17 cellular contexts compared by ENCODE assay signal in genomic region chr1:12112711-12113161, GRCh38. TPM values are rescaled to one million over a fixed set of nuclear protein-coding genes. Genes with fewer than 3 reads are reported as not detected.
DNase-seq lines count a peak whose midpoint lies in the region; ATAC-seq and TF ChIP-seq lines count a peak whose summit lies in the region.
"Had no signal": no experiment of that assay in that cellular context is flagged by ENCODE, and none has a peak within 500 bp of the region (broad histone marks: within the 10 kb centered on the region; RNA-seq: fewer than 3 reads in every experiment).

No MANE protein-coding gene starts in this region.

- H3K27ac Mint-ChIP-seq in HFFc6: peak overlapping the region; percentile 69

- TF ChIP-seq CTCF in HFFc6 (IDR thresholded peaks at IDR 0.05): no peak

- H3K36me3 ChIP-seq in mesodermal cell (ENCODE audit: control insufficient read depth, insufficient read depth, low read length): no peaks in the 10 kb centered on the region
- H3K36me3 ChIP-seq: pancreas, WERI-Rb-1 had no signal

- peak overlapping the region; percentile 10 for H3K27ac ChIP-seq in mesodermal cell (ENCODE audit: low read depth, low read length, severe bottlenecking)
- H3K27ac ChIP-seq: pancreas, WERI-Rb-1 had no signal

- peak; percentile 56 for DNase-seq in AG08395 (ENCODE audit: low spot score)
- DNase-seq in HFFc6: peak; percentile 73
- DNase-seq in fibroblast of peridontal ligament (ENCODE audit: extremely low read depth): peak; percentile 34
- DNase-seq in activated gamma-delta T cell (lab: John Stamatoyannopoulos, UW): no peak
- DNase-seq in NCI-H446 treated with DMSO at 0.1 percent for 48 hours (lab: John Stamatoyannopoulos, UW): no peak
- no peak for DNase-seq in kidney glomerular epithelial cell (lab: John Stamatoyannopoulos, UW)
- DNase-seq: ACHN; activated gamma-delta T cell treated with Interleukin-2 at 50 U/mL for 16 hours; Kasumi-1; NCI-H1694; stimulated activated CD4-positive, alpha-beta T cell treated with anti-CD3 and anti-CD28 coated beads, Interleukin-15, amount 100 ng/mL, for 24 hours; WERI-Rb-1 had no signal

- H3K4me1 ChIP-seq in mesodermal cell (ENCODE audit: control insufficient read depth, insufficient read depth, low read length, poor library complexity, severe bottlenecking): no peaks in the 10 kb centered on the region
- H3K4me1 ChIP-seq: pancreas had no signal

- H3K9me3 Mint-ChIP-seq in HFFc6: no peaks in the 10 kb centered on the region

- no peak overlapping the region for H3K4me3 ChIP-seq in mesodermal cell (ENCODE audit: extremely low read depth, insufficient read depth, low read length, poor library complexity, severe bottlenecking)
- H3K4me3 ChIP-seq: pancreas had no signal

- H3K27me3 Mint-ChIP-seq in HFFc6 (ENCODE audit: insufficient read depth): peaks cover 38% of the 10 kb centered on the region

- no peak overlapping the region for H3K4me3 Mint-ChIP-seq in HFFc6

- no peaks in the 10 kb centered on the region for H3K36me3 Mint-ChIP-seq in HFFc6 (ENCODE audit: low read depth)

- WGBS in mesodermal cell (ENCODE audit: insufficient coverage in 2 of 2), 2 experiments: 92 to 94% methylated on average over 3 to 4 of the region's 5 CpGs

- H3K9me3 ChIP-seq in mesodermal cell (ENCODE audit: control insufficient read depth, low read length): no peaks in the 10 kb centered on the region
- H3K9me3 ChIP-seq: pancreas had no signal

- H3K4me1 Mint-ChIP-seq in HFFc6 (ENCODE audit: low read depth): peaks cover 17% of the 10 kb centered on the region

- ATAC-seq in HG03095 (IDR thresholded peaks at IDR 0.05; ENCODE audit: unreplicated experiment): no peak
- ATAC-seq: pancreas had no signal

RNA-seq across cellular contexts. Expression of gene TNFRSF8, which starts 49.6 kb away (rescaled TPM):
- total RNA-seq in HFFc6 (2021; fragmentation: NEBNext Ultra II Directional; extraction: Animal tissue kit (Norgen Biotek cat#: 25700)): under 1 TPM in 1 of 6 experiments, not detected in 5; 0.07 TPM
- polyA plus RNA-seq in mesodermal cell (2013, experiment 1 of 2): 0.44 TPM
- polyA plus RNA-seq in mesodermal cell (2013, experiment 2 of 2): 0.51 TPM
- total RNA-seq: frontal cortex had no signal

RNA-seq across cellular contexts. Expression of gene TNFRSF1B, which starts 54.1 kb away (rescaled TPM):
- under 1 TPM; 0.14 to 0.66 (median 0.33) TPM for total RNA-seq in HFFc6 (2021; fragmentation: NEBNext Ultra II Directional; extraction: Animal tissue kit (Norgen Biotek cat#: 25700))
- 19.3 TPM for polyA plus RNA-seq in mesodermal cell (2013, experiment 1 of 2)
- polyA plus RNA-seq in mesodermal cell (2013, experiment 2 of 2): 12.8 TPM
- total RNA-seq: OCI-LY7 had no signal

Comparison
In these comparisons a context has a peak if more than half of its experiments do, and no peak if none do; other contexts are left out.
1. DNase-seq: peak in AG08395 (single experiment), HFFc6 (single experiment) and fibroblast of peridontal ligament (single experiment); none in activated gamma-delta T cell (single experiment), NCI-H446 treated with DMSO at 0.1 percent for 48 hours (single experiment) and kidney glomerular epithelial cell (single experiment).